Comparison of ENCODE assay signal across 8 cellular contexts in genomic region chr13:36997716-36998427, GRCh38. TPM values are rescaled to one million over a fixed set of nuclear protein-coding genes. Genes with fewer than 3 reads are reported as not detected.
A peak's percentile ranks its signal among the peaks of the same experiment; 100 is the strongest.
DNase-seq lines count a peak whose midpoint lies in the region; ATAC-seq and TF ChIP-seq lines count a peak whose summit lies in the region.

No MANE protein-coding gene starts in this region.

- in situ Hi-C loops in Panc1 (cut with HindIII; ENCODE audit: low pct_unique_long_range_greater_than_20kb, low sequenced_read_pairs) = no loop called here

- no peaks in the 10 kb centered on the region for H3K27me3 ChIP-seq in Panc1 (ENCODE audit: control insufficient read depth, insufficient read depth, low read length)
- H3K27me3 ChIP-seq in esophagus squamous epithelium = no peaks in the 10 kb centered on the region
- H3K27me3 ChIP-seq in parathyroid adenoma (ENCODE audit: control insufficient read depth, insufficient read depth, low read length) = no peaks in the 10 kb centered on the region

- no peak for TF ChIP-seq POLR2A in esophagus squamous epithelium (IDR thresholded peaks at IDR 0.05)

- peak overlapping the region; percentile 80 for H3K4me2 ChIP-seq in parathyroid adenoma (ENCODE audit: low read length)

- TSS peak; percentile 60 for BruUV-seq in Panc1 (replicated peaks; lab: Mats Ljungman, UMichigan)

- H3K36me3 ChIP-seq in Panc1 (ENCODE audit: control insufficient read depth, insufficient read depth, low read length) (peaks cover 12% of the 10 kb centered on the region), esophagus squamous epithelium (peaks cover 3 to 33% (median 4%) of the 10 kb centered on the region in 3 donors), parathyroid adenoma (ENCODE audit: control insufficient read depth, insufficient read depth, low read length) (no peaks in the 10 kb centered on the region)

- H3K4me3 ChIP-seq in Panc1 (ENCODE audit: low read depth in 2 of 2, low read length in 2 of 2) (peak overlapping the region; percentile 87 to 98), esophagus squamous epithelium (peak overlapping the region; percentile 68 to 99 (median 93)), parathyroid adenoma (ENCODE audit: low read depth, low read length) (peak overlapping the region; percentile 72)

- WGBS in esophagus squamous epithelium, 2 donors = 56 to 57% methylated on average over 6 of the region's 6 CpGs

- DNase-seq in ELR (ENCODE audit: low read depth) = peak; percentile 30
- DNase-seq in Panc1 (ENCODE audit: low read depth, low spot score) = no peak
- DNase-seq in esophagus squamous epithelium (lab: John Stamatoyannopoulos, UW) = no peak
- no peak for DNase-seq in NCI-H524 (lab: John Stamatoyannopoulos, UW)
- no peak for DNase-seq in NCI-H2227 treated with DMSO at 0.1 percent for 48 hours (lab: John Stamatoyannopoulos, UW)
- DNase-seq in epidermal melanocyte (ENCODE audit: insufficient read length, low spot score) = no peak

- H3K27ac ChIP-seq in Panc1 (ENCODE audit: low read length) (peak overlapping the region; percentile 87), esophagus squamous epithelium (peak overlapping the region in 3 of 4 donors; percentile 92 to 98 (median 94)), parathyroid adenoma (no peak overlapping the region)

- TF ChIP-seq CTCF in Panc1 (IDR thresholded peaks at IDR 0.05) (no peak), esophagus squamous epithelium (IDR thresholded peaks at IDR 0.05) (no peak), parathyroid adenoma (IDR thresholded peaks at IDR 0.05) (no peak)

- ATAC-seq in Panc1 (no peak), GM21515 (IDR thresholded peaks at IDR 0.05; ENCODE audit: unreplicated experiment) (no peak)

- intact Hi-C loops in Panc1 (cut with micrococcal nuclease; ENCODE audit: unreplicated experiment) (no loop called here), esophagus squamous epithelium (cut with DNase I) (loop anchor here (5.0 kb wide), 1 partner anchor 59 kb away; the partner anchor contains the start of gene SUPT20H)

- CTCF ChIA-PET in Panc1 (lab: Charles Lee) = no interaction called here

- POLR2A ChIA-PET in Panc1 (lab: Charles Lee) = no interaction called here

- H3K9me3 ChIP-seq in Panc1 (ENCODE audit: control insufficient read depth, insufficient read depth, low read depth, low read length) (no peaks in the 10 kb centered on the region), esophagus squamous epithelium (no peaks in the 10 kb centered on the region), parathyroid adenoma (ENCODE audit: control insufficient read depth, low read length) (no peaks in the 10 kb centered on the region)

- H3K79me2 ChIP-seq in parathyroid adenoma = no peaks in the 10 kb centered on the region

- no peak overlapping the region for H3K9ac ChIP-seq in parathyroid adenoma

- H2AFZ ChIP-seq in parathyroid adenoma = no peak overlapping the region

- H3K4me1 ChIP-seq in Panc1 (ENCODE audit: control insufficient read depth, insufficient read depth, low read length) (peaks cover 8% of the 10 kb centered on the region), esophagus squamous epithelium (peaks cover 0 to 33% (median 14%) of the 10 kb centered on the region in 3 donors), parathyroid adenoma (no peaks in the 10 kb centered on the region)

RNA-seq across cellular contexts. Expression of gene ALG5, which starts 1.3 kb away (rescaled TPM):
- total RNA-seq in Panc1 (2021; ENCODE audit: unreplicated experiment) (19.3 TPM), esophagus squamous epithelium (10 to 100 TPM; 15.0 to 43.1 (median 23.3) TPM)
- polyA plus RNA-seq in Panc1 (2012; ENCODE audit: insufficient read length) = 12.5 TPM

RNA-seq across cellular contexts. Expression of gene EXOSC8, which starts 2.7 kb away (rescaled TPM):
- total RNA-seq in Panc1 (2021; ENCODE audit: unreplicated experiment) (40.0 TPM), esophagus squamous epithelium (10 to 100 TPM; 12.4 to 33.0 (median 28.1) TPM)
- 18.8 TPM for polyA plus RNA-seq in Panc1 (2012; ENCODE audit: insufficient read length)
